ENCODE assay signal across 1 cellular context in the genomic region with DNA sequence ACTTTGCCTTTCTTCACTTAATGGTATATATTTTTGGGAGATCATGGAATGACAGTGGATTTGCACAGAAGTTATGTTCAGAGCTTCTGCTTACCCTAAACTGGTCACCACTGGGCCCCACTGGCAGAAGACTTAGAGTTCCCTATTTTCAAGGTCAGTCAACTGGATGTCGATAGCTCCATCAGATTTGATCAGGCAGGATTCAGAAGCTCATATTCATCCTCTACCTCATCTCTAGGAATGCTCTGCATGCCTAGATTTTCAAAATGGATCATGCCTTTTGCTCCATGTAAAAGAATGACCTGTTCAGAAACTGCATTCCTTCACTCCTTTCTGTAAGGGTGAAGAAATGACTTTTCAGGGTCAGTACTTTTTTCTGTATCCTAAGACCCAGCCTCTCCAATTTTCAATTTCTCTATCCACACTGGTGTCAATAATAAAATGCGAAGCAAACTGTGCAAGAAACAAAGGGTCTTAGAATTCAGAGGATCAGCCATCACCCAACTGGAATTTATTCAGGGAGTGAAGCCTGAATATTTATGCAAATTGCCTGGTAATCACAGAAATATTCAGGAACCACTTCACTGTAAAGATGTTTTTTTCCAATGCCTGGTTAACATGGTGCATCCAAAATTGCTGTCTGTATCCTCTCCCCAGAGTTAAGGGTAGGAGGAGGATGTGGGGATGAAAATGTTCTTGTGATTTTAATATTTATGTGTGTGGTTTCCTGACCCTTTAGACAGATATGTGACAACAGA.
TF ChIP-seq lines count a peak whose summit lies in the region.

No MANE protein-coding gene starts in this region.

TF ChIP-seq in IMR-90, 13 proteins besides CTCF, POLR2A, EP300 and RAD21:
- TF ChIP-seq RCOR1 (IDR thresholded peaks at IDR 0.05; ENCODE audit: insufficient replicate concordance, low read length) (no peak), MXI1 (IDR thresholded peaks at IDR 0.05; ENCODE audit: borderline replicate concordance, low read depth, low read length) (no peak), RFX5 (IDR thresholded peaks at IDR 0.05; ENCODE audit: low read depth, low read length) (no peak), FOS (IDR thresholded peaks at IDR 0.05; ENCODE audit: low read depth, low read length) (no peak), CHD1 (IDR thresholded peaks at IDR 0.05; ENCODE audit: low read depth, low read length) (no peak), MAFK (IDR thresholded peaks at IDR 0.05; ENCODE audit: low read depth, low read length) (no peak), CEBPB (IDR thresholded peaks at IDR 0.05; ENCODE audit: low read depth, low read length) (no peak), MAZ (IDR thresholded peaks at IDR 0.05; ENCODE audit: borderline replicate concordance, low read depth, low read length) (no peak), NFE2L2 (IDR thresholded peaks at IDR 0.05; ENCODE audit: low read depth, low read length) (no peak), SMC3 (IDR thresholded peaks at IDR 0.05; ENCODE audit: low read depth, low read length) (no peak), BHLHE40 (IDR thresholded peaks at IDR 0.05; ENCODE audit: low read depth, low read length) (no peak)
- TF ChIP-seq, protein P1, sequence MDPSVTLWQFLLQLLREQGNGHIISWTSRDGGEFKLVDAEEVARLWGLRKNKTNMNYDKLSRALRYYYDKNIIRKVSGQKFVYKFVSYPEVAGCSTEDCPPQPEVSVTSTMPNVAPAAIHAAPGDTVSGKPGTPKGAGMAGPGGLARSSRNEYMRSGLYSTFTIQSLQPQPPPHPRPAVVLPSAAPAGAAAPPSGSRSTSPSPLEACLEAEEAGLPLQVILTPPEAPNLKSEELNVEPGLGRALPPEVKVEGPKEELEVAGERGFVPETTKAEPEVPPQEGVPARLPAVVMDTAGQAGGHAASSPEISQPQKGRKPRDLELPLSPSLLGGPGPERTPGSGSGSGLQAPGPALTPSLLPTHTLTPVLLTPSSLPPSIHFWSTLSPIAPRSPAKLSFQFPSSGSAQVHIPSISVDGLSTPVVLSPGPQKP (IDR thresholded peaks at IDR 0.05; ENCODE audit: borderline replicate concordance, low read depth, low read length), result no peak
- TF ChIP-seq, protein P2, sequence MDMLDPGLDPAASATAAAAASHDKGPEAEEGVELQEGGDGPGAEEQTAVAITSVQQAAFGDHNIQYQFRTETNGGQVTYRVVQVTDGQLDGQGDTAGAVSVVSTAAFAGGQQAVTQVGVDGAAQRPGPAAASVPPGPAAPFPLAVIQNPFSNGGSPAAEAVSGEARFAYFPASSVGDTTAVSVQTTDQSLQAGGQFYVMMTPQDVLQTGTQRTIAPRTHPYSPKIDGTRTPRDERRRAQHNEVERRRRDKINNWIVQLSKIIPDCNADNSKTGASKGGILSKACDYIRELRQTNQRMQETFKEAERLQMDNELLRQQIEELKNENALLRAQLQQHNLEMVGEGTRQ (IDR thresholded peaks at IDR 0.05; ENCODE audit: low read depth, low read length), result no peak
